ENCODE assay signal across 8 cellular contexts in the genomic region with DNA sequence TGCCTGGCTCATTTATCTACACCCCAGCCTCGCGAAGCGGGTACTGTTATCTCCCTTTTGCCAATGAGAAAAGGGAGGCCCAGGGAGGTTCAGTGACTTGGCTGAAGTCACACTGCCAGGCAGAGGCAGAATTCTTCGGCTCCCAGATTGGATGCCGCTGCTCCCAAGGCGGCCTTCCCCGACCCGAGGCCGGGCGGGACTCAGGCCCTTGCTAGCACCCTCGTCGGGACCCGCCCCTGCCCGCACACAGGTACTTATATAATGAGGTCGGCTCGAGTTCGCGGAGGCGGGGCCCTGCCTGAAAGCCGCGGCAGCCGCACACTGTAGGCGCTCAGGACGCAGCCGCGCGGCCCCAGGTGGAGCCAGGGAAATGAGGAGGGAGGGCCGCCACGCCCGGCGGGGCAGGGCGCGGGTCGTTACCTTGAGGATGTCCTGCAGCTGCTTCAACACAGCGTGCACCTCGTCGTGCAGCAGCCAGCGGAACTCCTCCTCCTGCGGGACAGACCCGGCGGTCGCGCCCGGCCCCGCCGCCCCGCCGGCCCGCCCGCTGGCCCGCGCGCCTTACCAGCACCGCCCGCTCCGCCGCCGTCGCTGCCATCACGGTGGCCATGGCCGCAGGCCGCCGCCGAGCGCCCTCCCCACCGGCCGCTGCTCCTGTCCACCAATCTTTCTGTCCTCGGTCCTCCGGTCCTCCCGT. TPM values are rescaled to one million over a fixed set of nuclear protein-coding genes. Genes with fewer than 3 reads are reported as not detected.
DNase-seq lines count a peak whose midpoint lies in the region; ATAC-seq and TF ChIP-seq lines count a peak whose summit lies in the region.

TSS of gene ROGDI (minus strand) at position 672 of the 697 bp plus-strand sequence. CDS start at position 610, 62 bp downstream.

- peak within 1 kb of the TSS; percentile 58 to 95 (median 92) for H3K27ac Mint-ChIP-seq in naive thymus-derived CD8-positive, alpha-beta T cell
- peak within 1 kb of the TSS; percentile 90 for H3K27ac Mint-ChIP-seq in stimulated activated naive B cell treated with anti-CD40 and anti-IgM and Interleukin-4, amounts not matched to agents 10 μg/mL and 1 μg/mL and 100 μg/mL, for 72 hours

- no TSS peak for BruUV-seq in PC-3 (replicated peaks; lab: Mats Ljungman, UMichigan)

- H3K9me3 ChIP-seq in PC-3 (ENCODE audit: low read length): no peaks in the 10 kb centered on the region
- H3K9me3 ChIP-seq in fibroblast of lung (ENCODE audit: control insufficient read depth, insufficient read depth, low read depth, low read length): no peaks in the 10 kb centered on the region

- TF ChIP-seq CTCF in PC-3 (conservative IDR thresholded peaks at IDR 0.05; ENCODE audit: low read depth, low read length) (no peak), fibroblast of lung (conservative IDR thresholded peaks at IDR 0.05 in 1 of 2, IDR thresholded peaks at IDR 0.05 in 1 of 2; ENCODE audit: low read depth in 1 of 2, low read length in 2 of 2) (no peak)

- H2AFZ ChIP-seq in PC-3 (ENCODE audit: low read length) (peak within 1 kb of the TSS; percentile 94), fibroblast of lung (ENCODE audit: low read length) (peak within 1 kb of the TSS; percentile 91)

- intact Hi-C loops in PC-3 (cut with micrococcal nuclease): loop anchor here (5.0 to 10.0 kb wide), 2 partner anchors 70 to 153 kb away; partner anchors contain the start of genes ANKS3, DNAAF8 and SEC14L5

- H3K4me3 ChIP-seq in PC-3 (ENCODE audit: low read length) (peak within 1 kb of the TSS; percentile 84), fibroblast of lung (replicated peaks in 1 of 4; ENCODE audit: control extremely low read depth in 1 of 4, insufficient read depth in 1 of 4, low read depth in 3 of 4, low read length in 4 of 4) (peak within 1 kb of the TSS; percentile 72 to 79 (median 75))

- peak within 1 kb of the TSS; percentile 80 to 91 (median 86) for H3K4me3 Mint-ChIP-seq in naive thymus-derived CD8-positive, alpha-beta T cell
- H3K4me3 Mint-ChIP-seq in stimulated activated naive B cell treated with anti-CD40 and anti-IgM and Interleukin-4, amounts not matched to agents 10 μg/mL and 1 μg/mL and 100 μg/mL, for 72 hours: peak within 1 kb of the TSS; percentile 88 to 92

- H3F3A ChIP-seq in PC-3 (ENCODE audit: low read length, unreplicated experiment): no peaks in the 10 kb centered on the region

- POLR2A ChIA-PET in PC-3 (lab: Charles Lee; ENCODE audit: unreplicated experiment): no interaction called here
- POLR2A ChIA-PET in naive thymus-derived CD8-positive, alpha-beta T cell (lab: Charles Lee): interaction anchor here (0.6 to 2.9 kb wide), 15 partner anchors 10 to 545 kb away, joined by 3 to 25 read pairs (median 4); partner anchors contain the start of genes ANKS3, DNAAF8, GLYR1 and NUDT16L1

- H3K79me2 ChIP-seq in PC-3 (ENCODE audit: low read length) (no peaks in the 10 kb centered on the region), fibroblast of lung (ENCODE audit: control insufficient read depth, insufficient read depth, low read length) (no peaks in the 10 kb centered on the region)

- peaks cover 0 to 25% (median 5%) of the 10 kb centered on the region in 3 donors for H3K36me3 Mint-ChIP-seq in naive thymus-derived CD8-positive, alpha-beta T cell
- H3K36me3 Mint-ChIP-seq in stimulated activated naive B cell treated with anti-CD40 and anti-IgM and Interleukin-4, amounts not matched to agents 10 μg/mL and 1 μg/mL and 100 μg/mL, for 72 hours: peaks cover 27 to 33% of the 10 kb centered on the region in 2 donors

- H3K27ac ChIP-seq in PC-3 (ENCODE audit: low read length) (no peak within 1 kb of the TSS; the same call in 1 of the 2 replicates), fibroblast of lung (ENCODE audit: insufficient read depth, low read length) (no peak within 1 kb of the TSS)

- H3K9me2 ChIP-seq in PC-3 (replicated peaks; ENCODE audit: low read length): no peaks in the 10 kb centered on the region

- H3K27me3 ChIP-seq in PC-3 (ENCODE audit: low read length) (no peaks in the 10 kb centered on the region), fibroblast of lung (ENCODE audit: control insufficient read depth, insufficient read depth, low read length) (no peaks in the 10 kb centered on the region)

- peaks cover under 1% of the 10 kb centered on the region; the same call in 1 of the 2 replicates for H3K36me3 ChIP-seq in PC-3 (ENCODE audit: low read depth, low read length)
- H3K36me3 ChIP-seq in fibroblast of lung (ENCODE audit: control insufficient read depth, insufficient read depth, low read length): peaks cover 6% of the 10 kb centered on the region

- H4K20me1 ChIP-seq in PC-3 (ENCODE audit: low read length): no peaks in the 10 kb centered on the region
- no peaks in the 10 kb centered on the region for H4K20me1 ChIP-seq in fibroblast of lung (ENCODE audit: control insufficient read depth, extremely low read depth, insufficient read depth, low read length)

- H3K9ac ChIP-seq in PC-3 (ENCODE audit: low read length): peak within 1 kb of the TSS; percentile 60
- H3K9ac ChIP-seq in fibroblast of lung (ENCODE audit: insufficient read depth, low read length): peak within 1 kb of the TSS; percentile 53

- no peaks in the 10 kb centered on the region for H3K27me3 Mint-ChIP-seq in naive thymus-derived CD8-positive, alpha-beta T cell
- no peaks in the 10 kb centered on the region for H3K27me3 Mint-ChIP-seq in stimulated activated naive B cell treated with anti-CD40 and anti-IgM and Interleukin-4, amounts not matched to agents 10 μg/mL and 1 μg/mL and 100 μg/mL, for 72 hours

- peaks cover 7 to 22% (median 13%) of the 10 kb centered on the region in 4 donors for H3K4me1 Mint-ChIP-seq in naive thymus-derived CD8-positive, alpha-beta T cell
- peaks cover 17 to 47% of the 10 kb centered on the region in 2 donors for H3K4me1 Mint-ChIP-seq in stimulated activated naive B cell treated with anti-CD40 and anti-IgM and Interleukin-4, amounts not matched to agents 10 μg/mL and 1 μg/mL and 100 μg/mL, for 72 hours

- ATAC-seq in GM21526 (IDR thresholded peaks at IDR 0.05; ENCODE audit: low FRiP score, unreplicated experiment) (peak; percentile 59), PC-3 (peak; percentile 72)
- peak; percentile 73 to 75 for ATAC-seq in naive thymus-derived CD8-positive, alpha-beta T cell
- ATAC-seq in stimulated activated naive B cell treated with anti-CD40 and anti-IgM and Interleukin-4, amounts not matched to agents 10 μg/mL and 1 μg/mL and 100 μg/mL, for 72 hours (replicated peaks): peak; percentile 72 to 77

- H3K4me2 ChIP-seq in PC-3 (ENCODE audit: low read length): peak within 1 kb of the TSS; percentile 97
- H3K4me2 ChIP-seq in fibroblast of lung (ENCODE audit: extremely low read depth, insufficient read depth, low read length): peak within 1 kb of the TSS; percentile 98

- CTCF ChIA-PET in PC-3 (lab: Charles Lee): interaction anchor here (0.7 kb wide), 1 partner anchor 156 kb away, joined by 3 read pairs; the partner anchor contains the start of gene SEC14L5

- DNase-seq in DMS 273 treated with DMSO at 0.1 percent for 48 hours (lab: John Stamatoyannopoulos, UW) (peak; percentile 59), HuH-7 (ENCODE audit: low spot score) (peak; percentile 85), PC-3 (peak; percentile 80), activated T-helper 1 cell treated with Interleukin-2 at 50 U/mL for 16 hours (ENCODE audit: low read depth) (peak; percentile 78), fibroblast of lung (ENCODE audit: low read depth in 2 of 2) (peak; percentile 11 to 61)
- DNase-seq in naive thymus-derived CD8-positive, alpha-beta T cell: peak in 9 of 10 donors; percentile 67 to 93 (median 85)
- peak; percentile 72 for DNase-seq in stimulated activated naive B cell treated with anti-CD40 and anti-IgM and Interleukin-4, amounts not matched to agents 10 μg/mL and 1 μg/mL and 100 μg/mL, for 72 hours

- H3K4me1 ChIP-seq in PC-3 (ENCODE audit: insufficient read depth, low read length): peaks cover 14% of the 10 kb centered on the region
- peaks cover 2% of the 10 kb centered on the region for H3K4me1 ChIP-seq in fibroblast of lung (ENCODE audit: control insufficient read depth, extremely low read depth, insufficient read depth, low read length)

- H3K9me3 Mint-ChIP-seq in naive thymus-derived CD8-positive, alpha-beta T cell: no peaks in the 10 kb centered on the region
- no peaks in the 10 kb centered on the region for H3K9me3 Mint-ChIP-seq in stimulated activated naive B cell treated with anti-CD40 and anti-IgM and Interleukin-4, amounts not matched to agents 10 μg/mL and 1 μg/mL and 100 μg/mL, for 72 hours

RNA-seq across cellular contexts. Expression of gene ROGDI, which starts in this region (rescaled TPM):
- 23.3 and 24.1 TPM in 2 replicates for total RNA-seq in PC-3 (2014; rRNA removed)
- total RNA-seq in fibroblast of lung: 11.6 and 13.0 TPM in 2 replicates
- 8.6 and 9.2 TPM in 2 replicates for polyA plus RNA-seq in fibroblast of lung
- 14.7 and 16.3 TPM in 2 replicates for polyA plus RNA-seq in fibroblast of lung (2012)
- 9.1 and 14.6 TPM in 2 replicates for polyA minus RNA-seq in fibroblast of lung (ENCODE audit: low replicate concordance)
- 10 to 100 TPM; 11.2 to 12.5 TPM for total RNA-seq in naive thymus-derived CD8-positive, alpha-beta T cell
- polyA plus RNA-seq in naive thymus-derived CD8-positive, alpha-beta T cell: 10 to 100 TPM in 2 of 3 donors, 1 to 10 TPM in 1; 7.8 to 12.6 (median 11.8) TPM
